Comparison of ENCODE assay signal across 22 cellular contexts in genomic region chr13:98479496-98480003, GRCh38.
DNase-seq lines count a peak whose midpoint lies in the region; ATAC-seq and TF ChIP-seq lines count a peak whose summit lies in the region.
"Had no signal": no experiment of that assay in that cellular context is flagged by ENCODE, and none has a peak within 500 bp of the region (broad histone marks: within the 10 kb centered on the region; RNA-seq: fewer than 3 reads in every experiment).

No MANE protein-coding gene starts in this region.

- peak overlapping the region in 7 of 8 donors; percentile 33 to 95 (median 71) for H3K27ac Mint-ChIP-seq in CD8-positive, alpha-beta memory T cell
- peak overlapping the region; percentile 69 to 85 for H3K27ac Mint-ChIP-seq in T-cell

- ATAC-seq in T-cell (replicated peaks in 1 of 4) (no peak), sciatic nerve (no peak), HG03520 (IDR thresholded peaks at IDR 0.05; ENCODE audit: unreplicated experiment) (no peak)
- ATAC-seq: activated T-cell treated with anti-CD3 and anti-CD28 coated beads, Interleukin-2, amount 50 U/mL, for 4 hours; heart right ventricle; natural killer cell treated with Interleukin-12 subunit alpha and Interleukin-12 subunit beta and Interleukin-15 and Interleukin-18, amount 100 ng/mL, for 72 hours had no signal

- peaks cover 6% of the 10 kb centered on the region for H3K36me3 ChIP-seq in CD8-positive, alpha-beta memory T cell (ENCODE audit: insufficient read depth, low read length)
- H3K36me3 ChIP-seq in esophagus muscularis mucosa: peaks cover 3 to 5% (median 4%) of the 10 kb centered on the region in 4 donors

- no peak overlapping the region for H3K4me3 Mint-ChIP-seq in CD8-positive, alpha-beta memory T cell
- no peak overlapping the region for H3K4me3 Mint-ChIP-seq in T-cell
- H3K4me3 Mint-ChIP-seq: activated T-cell treated with anti-CD3 and anti-CD28 coated beads, Interleukin-2, amount 50 U/mL, for 4 hours had no signal

- no peaks in the 10 kb centered on the region for H3K27me3 ChIP-seq in CD8-positive, alpha-beta memory T cell (ENCODE audit: insufficient read depth, low read length, poor library complexity, severe bottlenecking)
- no peaks in the 10 kb centered on the region for H3K27me3 ChIP-seq in esophagus muscularis mucosa
- H3K27me3 ChIP-seq: BE2C, heart right ventricle, right atrium auricular region had no signal

- TF ChIP-seq POLR2A in esophagus muscularis mucosa (IDR thresholded peaks at IDR 0.05; ENCODE audit: low read depth): no peak

- no peak overlapping the region for H3K4me3 ChIP-seq in CD8-positive, alpha-beta memory T cell (ENCODE audit: low read length)
- no peak overlapping the region for H3K4me3 ChIP-seq in esophagus muscularis mucosa
- H3K4me3 ChIP-seq: heart right ventricle, right atrium auricular region had no signal

- peaks cover 60% of the 10 kb centered on the region for H3K4me1 ChIP-seq in CD8-positive, alpha-beta memory T cell (ENCODE audit: insufficient read depth, low read length)
- H3K4me1 ChIP-seq in esophagus muscularis mucosa: peaks cover 62 to 93% (median 89%) of the 10 kb centered on the region in 4 donors

- H3K27ac ChIP-seq in CD8-positive, alpha-beta memory T cell (ENCODE audit: low read depth, low read length): no peak overlapping the region
- peak overlapping the region in 3 of 4 donors; percentile 50 to 76 (median 72) for H3K27ac ChIP-seq in esophagus muscularis mucosa (replicated peaks in 1 of 4)
- H3K27ac ChIP-seq: HL-60 had no signal

- no peak for DNase-seq in CD8-positive, alpha-beta memory T cell
- no peak for DNase-seq in T-cell
- DNase-seq in esophagus muscularis mucosa (ENCODE audit: extremely low spot score): no peak
- peak; percentile 40 for DNase-seq in sciatic nerve (ENCODE audit: low spot score)
- DNase-seq in SW 1271 (lab: John Stamatoyannopoulos, UW): no peak
- no peak for DNase-seq in NCI-H526 (lab: John Stamatoyannopoulos, UW)
- DNase-seq: activated T-cell treated with anti-CD3 and anti-CD28 coated beads, Interleukin-2, amount 50 U/mL, for 4 hours; central memory CD4-positive, alpha-beta T cell; effector CD4-positive, alpha-beta T cell; GOT3; heart right ventricle; KG1; NCI-H2081 treated with DMSO at 0.1 percent for 48 hours; NCI-H524 treated with DMSO at 0.1 percent for 48 hours; stimulated activated CD4-positive, alpha-beta T cell treated with anti-CD3 and anti-CD28 coated beads, Interleukin-1b, Interleukin-23, amount 100 ng/mL, for 48 hours; substantia nigra had no signal

- peaks cover 0 to 2% of the 10 kb centered on the region in 2 donors for H3K27me3 Mint-ChIP-seq in CD8-positive, alpha-beta memory T cell
- H3K27me3 Mint-ChIP-seq in T-cell: no peaks in the 10 kb centered on the region
- H3K27me3 Mint-ChIP-seq: activated CD4-positive, alpha-beta T cell treated with anti-CD3 and anti-CD28 coated beads, Interleukin-2, amount 10 ng/mL, durations not matched to agents 24 days and 14 days; natural killer cell treated with Interleukin-12 subunit alpha and Interleukin-12 subunit beta and Interleukin-15 and Interleukin-18, amount 100 ng/mL, for 72 hours had no signal

- intact Hi-C loops in esophagus muscularis mucosa (cut with DNase I) (no loop called here), sciatic nerve (cut with DNase I) (loop anchor here (10.0 kb wide), 1 partner anchor 1915 kb away; no protein-coding TSS in a partner anchor)

- CTCF ChIA-PET in CD8-positive, alpha-beta memory T cell (lab: Charles Lee): interaction anchor here (1.5 kb wide), 1 partner anchor 174 kb away, joined by 5 read pairs; no protein-coding TSS in a partner anchor
- CTCF ChIA-PET in T-cell (lab: Charles Lee): no interaction called here

- no peaks in the 10 kb centered on the region for H3K9me3 Mint-ChIP-seq in CD8-positive, alpha-beta memory T cell
- H3K9me3 Mint-ChIP-seq in T-cell: no peaks in the 10 kb centered on the region
- H3K9me3 Mint-ChIP-seq: activated T-cell treated with anti-CD3 and anti-CD28 coated beads, Interleukin-2, amount 50 U/mL, for 4 hours; natural killer cell treated with Interleukin-12 subunit alpha and Interleukin-12 subunit beta and Interleukin-15 and Interleukin-18, amount 100 ng/mL, for 72 hours had no signal

- 96% methylated on average over 8 of the region's 8 CpGs for WGBS in esophagus muscularis mucosa

- no peak for TF ChIP-seq EP300 in esophagus muscularis mucosa (IDR thresholded peaks at IDR 0.05)

- H3K9me3 ChIP-seq in CD8-positive, alpha-beta memory T cell (ENCODE audit: low read length): no peaks in the 10 kb centered on the region
- no peaks in the 10 kb centered on the region for H3K9me3 ChIP-seq in esophagus muscularis mucosa
- H3K9me3 ChIP-seq: BE2C, heart right ventricle, right atrium auricular region had no signal

- TF ChIP-seq CTCF in esophagus muscularis mucosa (IDR thresholded peaks at IDR 0.05): no peak

- H3K4me1 Mint-ChIP-seq in CD8-positive, alpha-beta memory T cell: peaks cover 69 to 86% (median 73%) of the 10 kb centered on the region in 3 donors
- H3K4me1 Mint-ChIP-seq in T-cell: peaks cover 70 to 83% (median 81%) of the 10 kb centered on the region in 3 donors

- peaks cover 0 to 19% (median 5%) of the 10 kb centered on the region in 3 donors for H3K36me3 Mint-ChIP-seq in CD8-positive, alpha-beta memory T cell
- peaks cover 13% of the 10 kb centered on the region for H3K36me3 Mint-ChIP-seq in T-cell

- POLR2A ChIA-PET in CD8-positive, alpha-beta memory T cell (lab: Charles Lee): no interaction called here
- POLR2A ChIA-PET in T-cell (lab: Charles Lee): no interaction called here
